In the genomic region with DNA sequence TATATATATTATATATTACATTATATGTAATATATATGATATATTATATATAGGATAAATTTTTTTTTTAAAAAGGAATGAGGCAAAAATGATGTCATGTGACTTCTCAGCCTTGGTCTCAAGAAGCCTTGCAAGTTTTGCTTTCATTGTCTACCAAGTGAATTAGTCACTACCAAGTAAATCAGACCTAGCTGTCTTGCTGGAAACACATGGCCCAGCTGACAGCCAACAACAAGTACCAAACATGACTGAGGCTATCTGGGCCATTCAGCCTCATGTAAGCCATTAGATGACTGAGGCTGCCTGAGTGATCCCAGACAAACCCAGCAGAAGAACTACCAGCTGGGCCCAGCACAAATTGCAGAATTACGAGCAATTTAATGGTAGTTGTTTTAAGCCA, we compare ENCODE assay signal across 1 cellular context.
TF ChIP-seq lines count a peak whose summit lies in the region.

No MANE protein-coding gene starts in this region.

TF ChIP-seq in endothelial cell of umbilical vein, 7 proteins besides CTCF, POLR2A, EP300 and RAD21:
- TF ChIP-seq MYC (IDR thresholded peaks at IDR 0.05; ENCODE audit: low read depth, low read length), result no peak
- TF ChIP-seq JUN (IDR thresholded peaks at IDR 0.05; ENCODE audit: borderline replicate concordance, insufficient read depth, insufficient read length, low read depth), result no peak
- no peak for TF ChIP-seq FOS (IDR thresholded peaks at IDR 0.05; ENCODE audit: borderline replicate concordance, insufficient read depth, low read length)
- TF ChIP-seq, protein P1, sequence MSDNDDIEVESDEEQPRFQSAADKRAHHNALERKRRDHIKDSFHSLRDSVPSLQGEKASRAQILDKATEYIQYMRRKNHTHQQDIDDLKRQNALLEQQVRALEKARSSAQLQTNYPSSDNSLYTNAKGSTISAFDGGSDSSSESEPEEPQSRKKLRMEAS (IDR thresholded peaks at IDR 0.05; ENCODE audit: insufficient read depth, insufficient read length), result no peak
- no peak for TF ChIP-seq GATA2 (IDR thresholded peaks at IDR 0.05; ENCODE audit: insufficient read depth, insufficient read length, low read depth, low read length)
